In genomic region chr5:96934695-96935555, GRCh38 we compare ENCODE assay signal across 8 cellular contexts. TPM values are rescaled to one million over a fixed set of nuclear protein-coding genes. Genes with fewer than 3 reads are reported as not detected.
DNase-seq lines count a peak whose midpoint lies in the region; ATAC-seq and TF ChIP-seq lines count a peak whose summit lies in the region.

No MANE protein-coding gene starts in this region.

- H3K9ac ChIP-seq in PC-3 (ENCODE audit: low read length), result peak overlapping the region; percentile 84
- peak overlapping the region; percentile 83 for H3K9ac ChIP-seq in muscle layer of colon (ENCODE audit: low read length)

- H3K27me3 ChIP-seq in PC-3 (ENCODE audit: low read length) (no peaks in the 10 kb centered on the region), muscle layer of colon (ENCODE audit: control insufficient read depth in 1 of 2, insufficient read depth in 2 of 2, low read length in 2 of 2) (no peaks in the 10 kb centered on the region)

- no peaks in the 10 kb centered on the region for H3K9me3 Mint-ChIP-seq in activated T-cell treated with anti-CD3 and anti-CD28 coated beads, Interleukin-2, amount 50 U/mL, for 4 hours

- no peaks in the 10 kb centered on the region for H4K20me1 ChIP-seq in PC-3 (ENCODE audit: low read length)

- no peaks in the 10 kb centered on the region for H3K9me3 ChIP-seq in PC-3 (ENCODE audit: low read length)
- no peaks in the 10 kb centered on the region for H3K9me3 ChIP-seq in muscle layer of colon (ENCODE audit: low read length)

- ATAC-seq in GM21717 (IDR thresholded peaks at IDR 0.05; ENCODE audit: unreplicated experiment) (peak; percentile 70), PC-3 (peak; percentile 74), esophagus mucosa (peak; percentile 90)
- ATAC-seq in activated T-cell treated with anti-CD3 and anti-CD28 coated beads, Interleukin-2, amount 50 U/mL, for 4 hours, result peak; percentile 72

- H3K4me1 ChIP-seq in PC-3 (ENCODE audit: insufficient read depth, low read length) (peaks cover 35% of the 10 kb centered on the region), muscle layer of colon (ENCODE audit: insufficient read depth, low read length) (peaks cover 32% of the 10 kb centered on the region)

- peaks cover 35% of the 10 kb centered on the region for H3K79me2 ChIP-seq in PC-3 (ENCODE audit: low read length)

- peak overlapping the region; percentile 91 for H3K4me3 Mint-ChIP-seq in activated T-cell treated with anti-CD3 and anti-CD28 coated beads, Interleukin-2, amount 50 U/mL, for 4 hours

- CTCF ChIA-PET in PC-3 (lab: Charles Lee), result no interaction called here

- H3F3A ChIP-seq in PC-3 (ENCODE audit: low read length, unreplicated experiment), result no peaks in the 10 kb centered on the region

- intact Hi-C loops in PC-3 (cut with micrococcal nuclease), result loop anchor here (1.0 to 5.0 kb wide), 9 partner anchors 11 to 227 kb away; partner anchors contain the start of genes ERAP2 and LIX1

- no peaks in the 10 kb centered on the region for H3K36me3 Mint-ChIP-seq in activated T-cell treated with anti-CD3 and anti-CD28 coated beads, Interleukin-2, amount 50 U/mL, for 4 hours (ENCODE audit: insufficient read depth)

- peak overlapping the region; percentile 93 for H2AFZ ChIP-seq in PC-3 (ENCODE audit: low read length)

- H3K27me3 Mint-ChIP-seq in activated T-cell treated with anti-CD3 and anti-CD28 coated beads, Interleukin-2, amount 50 U/mL, for 4 hours (ENCODE audit: low read depth), result no peaks in the 10 kb centered on the region

- DNase-seq in DMS153 treated with DMSO at 0.1 percent for 48 hours (lab: John Stamatoyannopoulos, UW; ENCODE audit: unreplicated experiment) (peak; percentile 62), PC-3 (peak; percentile 97)
- DNase-seq in Jurkat, Clone E6-1 (ENCODE audit: low read depth, low spot score), result peak; percentile 96
- DNase-seq in activated T-cell treated with anti-CD3 and anti-CD28 coated beads, Interleukin-2, amount 50 U/mL, for 4 hours, result peak; percentile 86
- peak; percentile 84 to 86 for DNase-seq in stimulated activated CD8-positive, alpha-beta memory T cell treated with anti-CD3 and anti-CD28 coated beads, Interleukin-7, amount 100 ng/mL, for 1 hour (ENCODE audit: low read depth in 2 of 2)

- no peak for TF ChIP-seq CTCF in PC-3 (conservative IDR thresholded peaks at IDR 0.05; ENCODE audit: low read depth, low read length)

- POLR2A ChIA-PET in PC-3 (lab: Charles Lee; ENCODE audit: unreplicated experiment), result no interaction called here

- BruUV-seq in PC-3 (replicated peaks; lab: Mats Ljungman, UMichigan), result no TSS peak

- H3K4me3 ChIP-seq in Jurkat, Clone E6-1 (ENCODE audit: low read length), result peak overlapping the region; percentile 87
- H3K4me3 ChIP-seq in PC-3 (ENCODE audit: low read length) (peak overlapping the region; percentile 76), muscle layer of colon (ENCODE audit: low read depth in 1 of 2, low read length in 2 of 2) (peak overlapping the region; percentile 84 to 90)

- H3K9me2 ChIP-seq in PC-3 (replicated peaks; ENCODE audit: low read length), result no peaks in the 10 kb centered on the region

- no peaks in the 10 kb centered on the region for H3K36me3 ChIP-seq in PC-3 (ENCODE audit: low read depth, low read length)
- H3K36me3 ChIP-seq in muscle layer of colon (ENCODE audit: insufficient read depth, low read length), result no peaks in the 10 kb centered on the region

- H3K4me1 Mint-ChIP-seq in activated T-cell treated with anti-CD3 and anti-CD28 coated beads, Interleukin-2, amount 50 U/mL, for 4 hours (ENCODE audit: low read depth), result peaks cover 73% of the 10 kb centered on the region

- peak overlapping the region; percentile 86 for H3K4me2 ChIP-seq in PC-3 (ENCODE audit: low read length)

- H3K27ac ChIP-seq in PC-3 (ENCODE audit: low read length) (peak overlapping the region; percentile 86), muscle layer of colon (ENCODE audit: low read depth, low read length) (peak overlapping the region; percentile 99)

RNA-seq across cellular contexts. Expression of gene LNPEP, which starts 1.0 kb away (rescaled TPM):
- polyA plus RNA-seq in Jurkat, Clone E6-1 (2012; ENCODE audit: insufficient read depth, insufficient read length), result 5.4 TPM
- 11.1 and 20.2 TPM in 2 replicates for total RNA-seq in PC-3 (2014; rRNA removed)
- total RNA-seq in activated T-cell treated with anti-CD3 and anti-CD28 coated beads, Interleukin-2, amount 50 U/mL, for 4 hours, result 10 to 100 TPM; 20.3 to 22.9 (median 20.6) TPM
- 23.6 TPM for total RNA-seq in esophagus mucosa

RNA-seq across cellular contexts. Expression of gene ERAP2, which starts 58.6 kb away (rescaled TPM):
- 20.5 TPM for polyA plus RNA-seq in Jurkat, Clone E6-1 (2012; ENCODE audit: insufficient read depth, insufficient read length)
- 9.6 and 12.0 TPM in 2 replicates for total RNA-seq in PC-3 (2014; rRNA removed)
- total RNA-seq in activated T-cell treated with anti-CD3 and anti-CD28 coated beads, Interleukin-2, amount 50 U/mL, for 4 hours, result 10 to 100 TPM; 11.2 to 32.2 (median 15.2) TPM
- 1.3 TPM for total RNA-seq in esophagus mucosa

Comparison
In these comparisons a context has a peak if more than half of its experiments do, and no peak if none do; other contexts are left out.
1. Peak in every context shown above with its lines: DNase-seq, ATAC-seq, H3K4me3 ChIP-seq and H3K27ac ChIP-seq.